In genomic region chr22:46678785-46679700, GRCh38 we compare ENCODE assay signal across 17 cellular contexts. TPM values are rescaled to one million over a fixed set of nuclear protein-coding genes. Genes with fewer than 3 reads are reported as not detected.
A peak's percentile ranks its signal among the peaks of the same experiment; 100 is the strongest.
DNase-seq lines count a peak whose midpoint lies in the region; ATAC-seq and TF ChIP-seq lines count a peak whose summit lies in the region.
"Had no signal": no experiment of that assay in that cellular context is flagged by ENCODE, and none has a peak within 500 bp of the region (broad histone marks: within the 10 kb centered on the region; RNA-seq: fewer than 3 reads in every experiment).

No MANE protein-coding gene starts in this region.

- CTCF ChIA-PET in mammary epithelial cell (lab: Charles Lee; ENCODE audit: low non-redundant PET) = no interaction called here

- no peak for TF ChIP-seq EP300 in suprapubic skin (IDR thresholded peaks at IDR 0.05)

- no peak overlapping the region for H2AFZ ChIP-seq in mammary epithelial cell (ENCODE audit: low read depth, low read length)

- no peaks in the 10 kb centered on the region for H3K36me3 ChIP-seq in mammary epithelial cell (ENCODE audit: insufficient read depth, low read length)
- no peaks in the 10 kb centered on the region for H3K36me3 ChIP-seq in breast epithelium
- H3K36me3 ChIP-seq in MG63 = no peaks in the 10 kb centered on the region
- H3K36me3 ChIP-seq in suprapubic skin = peaks cover 43% of the 10 kb centered on the region
- H3K36me3 ChIP-seq: colonic mucosa had no signal

- TSS peak; percentile 52 for BruUV-seq in mammary epithelial cell (replicated peaks; lab: Mats Ljungman, UMichigan)

- H3K79me2 ChIP-seq in mammary epithelial cell (ENCODE audit: insufficient read depth, low read length) = no peaks in the 10 kb centered on the region

- H3K9ac ChIP-seq in mammary epithelial cell (ENCODE audit: insufficient read depth, low read length) = no peak overlapping the region

- no peaks in the 10 kb centered on the region for H3K9me3 ChIP-seq in mammary epithelial cell (replicated peaks; ENCODE audit: insufficient read depth, low read length)
- no peaks in the 10 kb centered on the region for H3K9me3 ChIP-seq in breast epithelium
- H3K9me3 ChIP-seq in MG63 = no peaks in the 10 kb centered on the region
- H3K9me3 ChIP-seq in suprapubic skin = no peaks in the 10 kb centered on the region
- H3K9me3 ChIP-seq: colonic mucosa had no signal

- dilution Hi-C loops in mammary epithelial cell (cut with HindIII; ENCODE audit: low sequenced_read_pairs) = loop anchor here (25.0 kb wide), 1 partner anchor 108 kb away; no protein-coding TSS in a partner anchor

- DNase-seq in mammary epithelial cell = no peak
- DNase-seq in breast epithelium (ENCODE audit: low spot score in 2 of 2) = no peak
- DNase-seq in MG63 = peak; percentile 68
- DNase-seq in fibroblast of gingiva (ENCODE audit: low read depth) = peak; percentile 65
- no peak for DNase-seq in suprapubic skin (ENCODE audit: low spot score in 2 of 2)
- no peak for DNase-seq in 8988T
- no peak for DNase-seq in erythroblast (lab: John Stamatoyannopoulos, UW)
- DNase-seq: colonic mucosa, GOT3, hippocampal formation, kidney, NCI-H1048, NCI-H524, SHP77 treated with DMSO at 0.1 percent for 48 hours, T-helper 17 cell had no signal

- intact Hi-C loops in mammary epithelial cell (cut with micrococcal nuclease) (no loop called here), breast epithelium (cut with DNase I; ENCODE audit: low total_unique reads) (loop anchor here (10.0 kb wide), 1 partner anchor 94 kb away; no protein-coding TSS in a partner anchor)

- no peaks in the 10 kb centered on the region for H4K20me1 ChIP-seq in mammary epithelial cell (ENCODE audit: insufficient read depth, low read length)

- ATAC-seq in GM21529 (IDR thresholded peaks at IDR 0.05; ENCODE audit: unreplicated experiment) = no peak
- ATAC-seq: T-helper 17 cell, WTC11 had no signal

- no peak overlapping the region for H3K27ac ChIP-seq in mammary epithelial cell (ENCODE audit: insufficient read depth, low read depth, low read length)
- peak overlapping the region in 1 of 2 donors; percentile 58 for H3K27ac ChIP-seq in breast epithelium
- H3K27ac ChIP-seq in suprapubic skin = peak overlapping the region; percentile 8
- H3K27ac ChIP-seq: colonic mucosa had no signal

- 96% methylated on average over 41 of the region's 44 CpGs for WGBS in mammary epithelial cell (ENCODE audit: low coverage, missing lambda C conversion rate)
- 79% methylated on average over 36 of the region's 44 CpGs for WGBS in suprapubic skin

- no peak for TF ChIP-seq CTCF in mammary epithelial cell (conservative IDR thresholded peaks at IDR 0.05 in 1 of 2, IDR thresholded peaks at IDR 0.05 in 1 of 2; ENCODE audit: extremely low read depth in 1 of 2, insufficient read depth in 1 of 2, low read depth in 1 of 2, low read length in 2 of 2)
- no peak for TF ChIP-seq CTCF in breast epithelium (IDR thresholded peaks at IDR 0.05)
- TF ChIP-seq CTCF in suprapubic skin (IDR thresholded peaks at IDR 0.05) = no peak

- H3K4me2 ChIP-seq in mammary epithelial cell (ENCODE audit: insufficient read depth, low read depth, low read length) = no peak overlapping the region

- in situ Hi-C loops in mammary epithelial cell (cut with MboI; ENCODE audit: low sequenced_read_pairs in 2 of 2) = no loop called here

- H3K27me3 ChIP-seq in mammary epithelial cell (ENCODE audit: insufficient read depth, low read length) (no peaks in the 10 kb centered on the region), breast epithelium (no peaks in the 10 kb centered on the region), MG63 (no peaks in the 10 kb centered on the region), suprapubic skin (no peaks in the 10 kb centered on the region)
- H3K27me3 ChIP-seq: colonic mucosa had no signal

- H3K4me1 ChIP-seq in mammary epithelial cell (ENCODE audit: insufficient read depth, low read length) (no peaks in the 10 kb centered on the region), breast epithelium (no peaks in the 10 kb centered on the region), suprapubic skin (peaks cover 4% of the 10 kb centered on the region)

- TF ChIP-seq POLR2A in breast epithelium (IDR thresholded peaks at IDR 0.05) = no peak
- no peak for TF ChIP-seq POLR2A in suprapubic skin (IDR thresholded peaks at IDR 0.05)
- no peak for TF ChIP-seq POLR2A in erythroblast (IDR thresholded peaks at IDR 0.05; ENCODE audit: low read length)

- H3K4me3 ChIP-seq in mammary epithelial cell (replicated peaks in 1 of 3; ENCODE audit: insufficient read depth in 1 of 3, low read depth in 2 of 3, low read length in 3 of 3) (no peak overlapping the region), breast epithelium (no peak overlapping the region), MG63 (no peak overlapping the region), suprapubic skin (no peak overlapping the region)
- H3K4me3 ChIP-seq: colonic mucosa had no signal

RNA-seq across cellular contexts. Expression of gene GRAMD4, which starts 58.9 kb away (rescaled TPM):
- total RNA-seq in mammary epithelial cell (10 to 100 TPM; 19.2 to 58.8 TPM), breast epithelium (10 to 100 TPM; 28.4 to 85.6 (median 61.0) TPM), suprapubic skin (100 to 1,000 TPM in 3 of 4 donors, 10 to 100 TPM in 1; 64.1 to 230 (median 164) TPM)
- polyA plus RNA-seq in mammary epithelial cell = 17.7 TPM
- polyA minus RNA-seq in mammary epithelial cell = 3.0 TPM
- 3.4 and 10.8 TPM in 2 replicates for total RNA-seq in MG63 (2014; rRNA removed; shearing (Covaris generic); ENCODE audit: low replicate concordance)

RNA-seq across cellular contexts. Expression of gene CERK, which starts 59.0 kb away (rescaled TPM):
- total RNA-seq in mammary epithelial cell (10 to 100 TPM; 16.3 to 17.5 TPM), breast epithelium (10 to 100 TPM; 23.3 to 37.3 (median 26.5) TPM), suprapubic skin (10 to 100 TPM; 19.2 to 46.2 (median 36.6) TPM)
- polyA plus RNA-seq in mammary epithelial cell = 16.0 TPM
- 27.8 TPM for polyA minus RNA-seq in mammary epithelial cell
- total RNA-seq in MG63 (2014; rRNA removed; shearing (Covaris generic); ENCODE audit: low replicate concordance) = 23.6 and 30.1 TPM in 2 replicates

Comparison
In these comparisons a context has a peak if more than half of its experiments do, and no peak if none do; other contexts are left out.
1. DNase-seq: peak in MG63 (single experiment) and fibroblast of gingiva (single experiment); none in mammary epithelial cell (single experiment), breast epithelium (0 of 2), suprapubic skin (0 of 2), 8988T (single experiment) and erythroblast (0 of 2).